Comparison of ENCODE assay signal across 11 cellular contexts in the genomic region with DNA sequence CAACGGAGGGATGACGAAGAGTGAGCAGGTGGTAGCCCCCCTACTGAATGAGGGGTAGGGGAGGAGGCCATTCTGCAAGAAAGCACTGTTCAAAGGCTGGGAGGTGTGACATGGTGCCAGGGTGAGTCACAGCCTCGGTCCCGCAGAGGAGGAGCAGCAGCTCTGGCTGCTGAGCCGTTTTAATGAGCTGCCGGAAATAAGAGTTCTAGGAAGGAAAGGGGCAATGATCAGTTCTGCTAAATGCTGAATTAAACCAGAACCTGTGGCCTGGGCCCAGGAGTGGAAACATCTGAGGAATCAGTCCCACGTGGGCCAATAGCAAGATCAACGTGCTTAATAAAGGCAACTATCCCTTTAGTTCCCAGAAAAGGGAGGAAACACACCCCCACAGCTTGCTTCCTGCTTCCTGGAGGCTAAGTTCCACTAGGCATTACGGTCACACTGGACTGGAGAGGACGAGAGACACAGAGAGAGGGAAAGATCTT. TPM values are rescaled to one million over a fixed set of nuclear protein-coding genes. Genes with fewer than 3 reads are reported as not detected.
A peak's percentile ranks its signal among the peaks of the same experiment; 100 is the strongest.
DNase-seq lines count a peak whose midpoint lies in the region; ATAC-seq, FAIRE-seq and TF ChIP-seq lines count a peak whose summit lies in the region.
"Had no signal": no experiment of that assay in that cellular context is flagged by ENCODE, and none has a peak within 500 bp of the region (broad histone marks: within the 10 kb centered on the region; RNA-seq: fewer than 3 reads in every experiment).

No MANE protein-coding gene starts in this region.

- peak in 1 of 5 donors; percentile 63 for DNase-seq in CD8-positive, alpha-beta memory T cell
- DNase-seq in PC-3 = peak; percentile 31
- peak in 3 of 10 donors; percentile 21 to 50 (median 24) for DNase-seq in dorsolateral prefrontal cortex
- DNase-seq in neural crest cell (ENCODE audit: low read depth, low spot score) = no peak
- DNase-seq in GM10248 (ENCODE audit: extremely low spot score) = no peak
- no peak for DNase-seq in D341Med (ENCODE audit: low spot score)
- no peak for DNase-seq in D721Med (ENCODE audit: insufficient read length, low spot score)
- DNase-seq: NCI-H2029 treated with DMSO at 0.1 percent for 48 hours had no signal

- peak overlapping the region in 5 of 7 donors; percentile 0 to 81 (median 38) for H3K4me3 Mint-ChIP-seq in CD8-positive, alpha-beta memory T cell
- peak overlapping the region; percentile 45 for H3K4me3 Mint-ChIP-seq in neural crest cell

- intact Hi-C loops in PC-3 (cut with micrococcal nuclease) (no loop called here), dorsolateral prefrontal cortex (cut with DNase I) (loop anchor here in 1 of 2 donors (5.0 to 10.0 kb wide), 2 partner anchors 42 to 84 kb away; no protein-coding TSS in a partner anchor)

- peaks cover 0 to 66% (median 10%) of the 10 kb centered on the region in 3 donors for H3K36me3 Mint-ChIP-seq in CD8-positive, alpha-beta memory T cell
- H3K36me3 Mint-ChIP-seq in neural crest cell (ENCODE audit: low read depth) = peaks cover 7% of the 10 kb centered on the region

- H3K27me3 Mint-ChIP-seq in CD8-positive, alpha-beta memory T cell = no peaks in the 10 kb centered on the region
- H3K27me3 Mint-ChIP-seq in neural crest cell (ENCODE audit: low read depth) = no peaks in the 10 kb centered on the region

- H3K79me2 ChIP-seq in PC-3 (ENCODE audit: low read length) = peaks cover 27% of the 10 kb centered on the region

- H3K4me3 ChIP-seq in CD8-positive, alpha-beta memory T cell (ENCODE audit: low read length) = no peak overlapping the region
- no peak overlapping the region for H3K4me3 ChIP-seq in PC-3 (ENCODE audit: low read length)
- peak overlapping the region in 6 of 59 donors; percentile 6 to 39 (median 14) for H3K4me3 ChIP-seq in dorsolateral prefrontal cortex
- H3K4me3 ChIP-seq: hepatocyte had no signal

- H3K4me1 Mint-ChIP-seq in CD8-positive, alpha-beta memory T cell = peaks cover 32 to 57% (median 36%) of the 10 kb centered on the region in 3 donors
- H3K4me1 Mint-ChIP-seq in neural crest cell = peaks cover 29% of the 10 kb centered on the region

- H3K4me1 ChIP-seq in CD8-positive, alpha-beta memory T cell (ENCODE audit: insufficient read depth, low read length) = peaks cover 16% of the 10 kb centered on the region
- H3K4me1 ChIP-seq in PC-3 (ENCODE audit: insufficient read depth, low read length) = peaks cover 17% of the 10 kb centered on the region; the same call in 1 of the 2 replicates

- H3K36me3 ChIP-seq in CD8-positive, alpha-beta memory T cell (ENCODE audit: insufficient read depth, low read length) = peaks cover 9% of the 10 kb centered on the region
- H3K36me3 ChIP-seq in PC-3 (ENCODE audit: low read depth, low read length) = peaks cover 8% of the 10 kb centered on the region

- H2AFZ ChIP-seq in PC-3 (ENCODE audit: low read length) = peak overlapping the region; percentile 63
- H2AFZ ChIP-seq: hepatocyte had no signal

- CTCF ChIA-PET in CD8-positive, alpha-beta memory T cell (lab: Charles Lee) = interaction anchor here (0.9 to 1.7 kb wide), 2 partner anchors 29 to 42 kb away, joined by 3 to 7 read pairs; no protein-coding TSS in a partner anchor
- CTCF ChIA-PET in PC-3 (lab: Charles Lee) (no interaction called here), GM10248 (lab: Yijun Ruan, JAX) (interaction anchor here (1.2 to 2.7 kb wide), 3 partner anchors 8 to 16 kb away, joined by 3 to 8 read pairs (median 3); no protein-coding TSS in a partner anchor)

- no peak overlapping the region for H3K27ac ChIP-seq in CD8-positive, alpha-beta memory T cell (ENCODE audit: low read depth, low read length)
- peak overlapping the region; percentile 45 for H3K27ac ChIP-seq in PC-3 (ENCODE audit: low read length)
- peak overlapping the region in 35 of 59 donors; percentile 4 to 86 (median 48) for H3K27ac ChIP-seq in dorsolateral prefrontal cortex
- H3K27ac ChIP-seq: hepatocyte had no signal

- no peaks in the 10 kb centered on the region for H3K9me3 ChIP-seq in CD8-positive, alpha-beta memory T cell (ENCODE audit: low read length)
- H3K9me3 ChIP-seq in PC-3 (ENCODE audit: low read length) = no peaks in the 10 kb centered on the region

- no peak overlapping the region for H3K9ac ChIP-seq in PC-3 (ENCODE audit: low read length)

- no peaks in the 10 kb centered on the region for H4K20me1 ChIP-seq in PC-3 (ENCODE audit: low read length)

- peak; percentile 14; the same call in 1 of the 2 replicates for ATAC-seq in PC-3
- ATAC-seq in GM19035 (IDR thresholded peaks at IDR 0.05; ENCODE audit: unreplicated experiment) = no peak

- POLR2A ChIA-PET in CD8-positive, alpha-beta memory T cell (lab: Charles Lee) = no interaction called here
- POLR2A ChIA-PET in PC-3 (lab: Charles Lee; ENCODE audit: unreplicated experiment) (no interaction called here), GM10248 (lab: Yijun Ruan, JAX) (no interaction called here)

- BruUV-seq in PC-3 (replicated peaks; lab: Mats Ljungman, UMichigan) = no TSS peak

- peak overlapping the region in 7 of 8 donors; percentile 9 to 79 (median 52) for H3K27ac Mint-ChIP-seq in CD8-positive, alpha-beta memory T cell
- H3K27ac Mint-ChIP-seq in neural crest cell (ENCODE audit: unreplicated experiment) = peak overlapping the region; percentile 32

- H3F3A ChIP-seq in PC-3 (ENCODE audit: low read length, unreplicated experiment) = no peaks in the 10 kb centered on the region

- no peaks in the 10 kb centered on the region for H3K9me3 Mint-ChIP-seq in CD8-positive, alpha-beta memory T cell
- H3K9me3 Mint-ChIP-seq in neural crest cell = no peaks in the 10 kb centered on the region

- no peaks in the 10 kb centered on the region for H3K9me2 ChIP-seq in PC-3 (replicated peaks; ENCODE audit: low read length)

- H3K4me2 ChIP-seq in PC-3 (ENCODE audit: low read length) = peak overlapping the region; percentile 45
- H3K4me2 ChIP-seq: hepatocyte had no signal

- no peak for FAIRE-seq in D721Med (lab: Jason Lieb, UNC)
- FAIRE-seq: H54 had no signal

- H3K27me3 ChIP-seq in CD8-positive, alpha-beta memory T cell (ENCODE audit: insufficient read depth, low read length, poor library complexity, severe bottlenecking) = no peaks in the 10 kb centered on the region
- H3K27me3 ChIP-seq in PC-3 (ENCODE audit: low read length) (no peaks in the 10 kb centered on the region), dorsolateral prefrontal cortex (no peaks in the 10 kb centered on the region)
- H3K27me3 ChIP-seq: hepatocyte had no signal

- TF ChIP-seq CTCF in PC-3 (conservative IDR thresholded peaks at IDR 0.05; ENCODE audit: low read depth, low read length) (no peak), dorsolateral prefrontal cortex (IDR thresholded peaks at IDR 0.05 in 54 of 56, conservative IDR thresholded peaks at IDR 0.05 in 2 of 56; ENCODE audit: low read depth in 1 of 56, partially characterized antibody in 56 of 56) (no peak), neural crest cell (conservative IDR thresholded peaks at IDR 0.05) (no peak), GM10248 (IDR thresholded peaks at IDR 0.05; ENCODE audit: control extremely low read depth, extremely low read depth, low read depth, missing control alignments) (no peak), D721Med (IDR thresholded peaks at IDR 0.05; ENCODE audit: insufficient read depth, missing control alignments) (no peak)

RNA-seq across cellular contexts. Expression of a gene that starts 3.6 kb away (rescaled TPM):
- 10 to 100 TPM; 38.2 to 40.5 TPM for total RNA-seq in CD8-positive, alpha-beta memory T cell
- polyA plus RNA-seq in CD8-positive, alpha-beta memory T cell = 25.0 TPM
- 27.1 and 28.4 TPM in 2 replicates for total RNA-seq in PC-3 (2014; rRNA removed)
- 100 to 1,000 TPM in 27 of 120 experiments, 10 to 100 TPM in 93; 45.9 to 169 (median 85.2) TPM for total RNA-seq in dorsolateral prefrontal cortex
- total RNA-seq in neural crest cell = 98.8 TPM in 2 replicates

RNA-seq across cellular contexts. Expression of a gene that starts 49.2 kb away (rescaled TPM):
- not detected for total RNA-seq in CD8-positive, alpha-beta memory T cell
- polyA plus RNA-seq in CD8-positive, alpha-beta memory T cell = not detected
- total RNA-seq in PC-3 (2014; rRNA removed) (not detected in 2 replicates), dorsolateral prefrontal cortex (not detected), neural crest cell (not detected in 2 replicates)
- polyA plus RNA-seq: hepatocyte had no signal

RNA-seq across cellular contexts. Expression of a gene that starts 59.9 kb away (rescaled TPM):
- not detected for total RNA-seq in CD8-positive, alpha-beta memory T cell
- polyA plus RNA-seq in CD8-positive, alpha-beta memory T cell = not detected
- not detected in 2 replicates for total RNA-seq in PC-3 (2014; rRNA removed)
- under 1 TPM in 23 of 120 experiments, not detected in 97; 0.13 to 0.48 (median 0.22) TPM for total RNA-seq in dorsolateral prefrontal cortex
- total RNA-seq in neural crest cell = 0.89 and 1.2 TPM in 2 replicates
- total RNA-seq: hepatocyte had no signal
- polyA plus RNA-seq: hepatocyte had no signal
